27 cellular contexts compared by ENCODE assay signal in genomic region chr3:117811797-117812196, GRCh38.
"Had no signal": no experiment of that assay in that cellular context is flagged by ENCODE, and none has a peak within 500 bp of the region (broad histone marks: within the 10 kb centered on the region; RNA-seq: fewer than 3 reads in every experiment).

No MANE protein-coding gene starts in this region.

- H3K27ac ChIP-seq: esophagus muscularis mucosa, foreskin keratinocyte, lower lobe of right lung, neutrophil, pancreas, right atrium auricular region, sigmoid colon, stomach, thoracic aorta, transverse colon, upper lobe of right lung, uterus had no signal

- H3K27me3 Mint-ChIP-seq: memory B cell; naive B cell; natural killer cell treated with Interleukin-12 subunit alpha and Interleukin-12 subunit beta and Interleukin-15 and Interleukin-18, amount 100 ng/mL, for 72 hours; progenitor cell of endocrine pancreas had no signal

- H3K4me3 ChIP-seq: esophagus muscularis mucosa, lower lobe of right lung, mucosa of descending colon, pancreas, right atrium auricular region, sigmoid colon, stomach, thoracic aorta, transverse colon, upper lobe of right lung, uterus had no signal

- H3K27ac Mint-ChIP-seq: endodermal cell; immature natural killer cell; memory B cell; naive B cell; natural killer cell treated with Interleukin-12 subunit alpha and Interleukin-12 subunit beta and Interleukin-15 and Interleukin-18, amount 100 ng/mL, for 72 hours; progenitor cell of endocrine pancreas; stimulated activated effector memory CD8-positive, alpha-beta T cell treated with anti-CD3 and anti-CD28 coated beads, Interleukin-12 subunit alpha, Interleukin-12 subunit beta, amount 100 ng/mL, for 72 hours had no signal

- H3K36me3 Mint-ChIP-seq: memory B cell; naive B cell; natural killer cell treated with Interleukin-12 subunit alpha and Interleukin-12 subunit beta and Interleukin-15 and Interleukin-18, amount 100 ng/mL, for 72 hours; stimulated activated effector memory CD8-positive, alpha-beta T cell treated with anti-CD3 and anti-CD28 coated beads, Interleukin-12 subunit alpha, Interleukin-12 subunit beta, amount 100 ng/mL, for 72 hours had no signal

- H3K36me3 ChIP-seq: esophagus muscularis mucosa, lower lobe of right lung, neutrophil, pancreas, right atrium auricular region, sigmoid colon, stomach, thoracic aorta, upper lobe of right lung, uterus had no signal

- DNase-seq: effector CD8-positive, alpha-beta T cell; endodermal cell; foreskin keratinocyte; immature natural killer cell; islet precursor cell; left ventricle myocardium superior; lower lobe of right lung; mucosa of descending colon; naive B cell; pancreas; sigmoid colon; stimulated activated CD4-positive, alpha-beta T cell treated with anti-CD3 and anti-CD28 coated beads, Interleukin-2, amount 100 ng/mL, for 24 hours; stimulated activated CD4-positive, alpha-beta T cell treated with anti-CD3 and anti-CD28 coated beads, Interleukin-4, amount 100 ng/mL, for 24 hours; stimulated activated naive CD4-positive, alpha-beta T cell treated with Interleukin-2 at 50 U/mL for 16 hours; stomach; transverse colon; upper lobe of right lung; uterus had no signal

- H3K4me3 Mint-ChIP-seq: endodermal cell; immature natural killer cell; memory B cell; naive B cell; natural killer cell treated with Interleukin-12 subunit alpha and Interleukin-12 subunit beta and Interleukin-15 and Interleukin-18, amount 100 ng/mL, for 72 hours; neural crest cell; stimulated activated effector memory CD8-positive, alpha-beta T cell treated with anti-CD3 and anti-CD28 coated beads, Interleukin-12 subunit alpha, Interleukin-12 subunit beta, amount 100 ng/mL, for 72 hours had no signal

- H3K9me3 Mint-ChIP-seq: endodermal cell, memory B cell had no signal

- H3K4me1 Mint-ChIP-seq: endodermal cell; immature natural killer cell; memory B cell; naive B cell; stimulated activated effector memory CD8-positive, alpha-beta T cell treated with anti-CD3 and anti-CD28 coated beads, Interleukin-12 subunit alpha, Interleukin-12 subunit beta, amount 100 ng/mL, for 72 hours had no signal

- H3K27me3 ChIP-seq: esophagus muscularis mucosa, foreskin keratinocyte, neutrophil, pancreas, right atrium auricular region, sigmoid colon, stomach, transverse colon, upper lobe of right lung, uterus had no signal

- ATAC-seq: foreskin keratinocyte; left ventricle myocardium superior; lower lobe of right lung; mucosa of descending colon; natural killer cell treated with Interleukin-12 subunit alpha and Interleukin-12 subunit beta and Interleukin-15 and Interleukin-18, amount 100 ng/mL, for 72 hours; pancreas; stimulated activated effector memory CD8-positive, alpha-beta T cell treated with anti-CD3 and anti-CD28 coated beads, Interleukin-12 subunit alpha, Interleukin-12 subunit beta, amount 100 ng/mL, for 72 hours; upper lobe of right lung had no signal

- H3K9me3 ChIP-seq: esophagus muscularis mucosa, lower lobe of right lung, mucosa of descending colon, neutrophil, pancreas, right atrium auricular region, sigmoid colon, stomach, thoracic aorta, transverse colon, upper lobe of right lung, uterus had no signal

- H3K4me1 ChIP-seq: esophagus muscularis mucosa, foreskin keratinocyte, lower lobe of right lung, right atrium auricular region, sigmoid colon, stomach, transverse colon, upper lobe of right lung, uterus had no signal
